In genomic region chr4:11685481-11685880, GRCh38 we compare ENCODE assay signal across 8 cellular contexts.
"Had no signal": no experiment of that assay in that cellular context is flagged by ENCODE, and none has a peak within 500 bp of the region (broad histone marks: within the 10 kb centered on the region; RNA-seq: fewer than 3 reads in every experiment).

No MANE protein-coding gene starts in this region.

- H3K4me1 Mint-ChIP-seq: H9 had no signal

- H3K9me3 Mint-ChIP-seq: GM23338 had no signal

- DNase-seq: H9, HCEC 1CT, IMR-90 had no signal

- H2AFZ ChIP-seq: GM23338 had no signal

- FAIRE-seq: H1, H54, K562 had no signal

- H3K27ac ChIP-seq: HL-60 had no signal

- H3K4me3 Mint-ChIP-seq: GM23338, H9 had no signal

- H3K4me2 ChIP-seq: GM23338 had no signal

- H3K27ac Mint-ChIP-seq: GM23338, H9 had no signal

- ATAC-seq: GM23338, K562 had no signal

- H3K4me3 ChIP-seq: GM23338, K562 had no signal
